Comparison of ENCODE assay signal across 30 cellular contexts in genomic region chr7:27781188-27781587, GRCh38.
"Had no signal": no experiment of that assay in that cellular context is flagged by ENCODE, and none has a peak within 500 bp of the region (broad histone marks: within the 10 kb centered on the region; RNA-seq: fewer than 3 reads in every experiment).

No MANE protein-coding gene starts in this region.

- H3K9me3 Mint-ChIP-seq: activated B cell treated with CpG ODN at 0.5 μM for 24 hours; activated CD8-positive, alpha-beta T cell treated with anti-CD3 and anti-CD28 coated beads for 36 hours; activated naive CD4-positive, alpha-beta T cell treated with anti-CD3 and anti-CD28 coated beads, Interleukin-2, amount 10 ng/mL, durations not matched to agents 7 days and 5 days; activated naive CD8-positive, alpha-beta T cell treated with anti-CD3 and anti-CD28 coated beads, Interleukin-2, amount 10 ng/mL, durations not matched to agents 7 days and 5 days; activated T-cell treated with anti-CD3 and anti-CD28 coated beads, Interleukin-2, amount 50 U/mL, for 4 hours; activated T-helper 2 cell treated with anti-CD3 and anti-CD28 coated beads, Interferon-gamma antibody, Interleukin-2, Interleukin-4, amounts not matched to agents 10 μg/mL and 5 μg/mL and 100 μg/mL, durations not matched to agents 14 hours and 24 hours and 36 hours; brain; dendritic cell treated with granulocyte-macrophage colony-stimulating factor and Interleukin-4, amounts not matched to agents 40 ng/mL and 50 ng/mL, for 4 days; endodermal cell; T-helper 2 cell treated with Interferon-gamma antibody and Interleukin-4, amounts not matched to agents 5 μg/mL and 100 μg/mL, for 36 hours had no signal

- H3K27me3 ChIP-seq: ascending aorta, breast epithelium, cardiac muscle cell, dorsolateral prefrontal cortex had no signal

- H3K4me3 ChIP-seq: ascending aorta, breast epithelium, cardiac muscle cell, coronary artery, dorsolateral prefrontal cortex had no signal

- DNase-seq: activated B cell treated with CpG ODN at 0.5 μM for 24 hours; activated CD4-positive, alpha-beta T cell treated with anti-CD3 and anti-CD28 coated beads for 48 hours; activated CD4-positive, alpha-beta T cell treated with anti-CD3 and anti-CD28 coated beads, Interleukin-2, amount 50 U/mL, for 1 hour; activated CD4-positive, alpha-beta T cell treated with anti-CD3 and anti-CD28 coated beads, Interleukin-2, amount 50 U/mL, for 48 hours; activated CD8-positive, alpha-beta memory T cell treated with anti-CD3 and anti-CD28 coated beads for 24 hours; activated CD8-positive, alpha-beta T cell treated with anti-CD3 and anti-CD28 coated beads for 36 hours; activated effector memory CD4-positive, alpha-beta T cell treated with anti-CD3 and anti-CD28 coated beads, Interleukin-2, amount 50 U/mL, for 16 hours; activated naive CD4-positive, alpha-beta T cell treated with anti-CD3 and anti-CD28 coated beads, Interleukin-2, amount 10 ng/mL, durations not matched to agents 7 days and 5 days; activated naive CD8-positive, alpha-beta T cell treated with anti-CD3 and anti-CD28 coated beads, Interleukin-2, amount 10 ng/mL, durations not matched to agents 7 days and 5 days; activated T-cell treated with anti-CD3 and anti-CD28 coated beads, Interleukin-2, amount 50 U/mL, for 4 hours; central memory CD4-positive, alpha-beta T cell; dorsolateral prefrontal cortex; effector memory CD4-positive, alpha-beta T cell; endodermal cell; foreskin fibroblast; head of caudate nucleus; hippocampal formation; T-helper 17 cell; T1000; WERI-Rb-1 had no signal

- H3K27ac ChIP-seq: ascending aorta, breast epithelium, cardiac muscle cell, coronary artery, dorsolateral prefrontal cortex, WERI-Rb-1 had no signal

- H3K4me1 Mint-ChIP-seq: activated naive CD4-positive, alpha-beta T cell treated with anti-CD3 and anti-CD28 coated beads, Interleukin-2, amount 10 ng/mL, durations not matched to agents 7 days and 5 days had no signal

- H3K27ac Mint-ChIP-seq: activated B cell treated with CpG ODN at 0.5 μM for 24 hours; activated CD8-positive, alpha-beta T cell treated with anti-CD3 and anti-CD28 coated beads for 36 hours; activated naive CD4-positive, alpha-beta T cell treated with anti-CD3 and anti-CD28 coated beads, Interleukin-2, amount 10 ng/mL, durations not matched to agents 7 days and 5 days; activated naive CD8-positive, alpha-beta T cell treated with anti-CD3 and anti-CD28 coated beads, Interleukin-2, amount 10 ng/mL, durations not matched to agents 7 days and 5 days; activated T-helper 2 cell treated with anti-CD3 and anti-CD28 coated beads, Interferon-gamma antibody, Interleukin-2, Interleukin-4, amounts not matched to agents 10 μg/mL and 5 μg/mL and 100 μg/mL, durations not matched to agents 14 hours and 24 hours and 36 hours; brain; dendritic cell treated with granulocyte-macrophage colony-stimulating factor and Interleukin-4, amounts not matched to agents 40 ng/mL and 50 ng/mL, for 4 days; endodermal cell; T-helper 17 cell; T-helper 2 cell treated with Interferon-gamma antibody and Interleukin-4, amounts not matched to agents 5 μg/mL and 100 μg/mL, for 36 hours had no signal

- H3K4me3 Mint-ChIP-seq: activated B cell treated with CpG ODN at 0.5 μM for 24 hours; activated CD8-positive, alpha-beta T cell treated with anti-CD3 and anti-CD28 coated beads for 36 hours; activated naive CD4-positive, alpha-beta T cell treated with anti-CD3 and anti-CD28 coated beads, Interleukin-2, amount 10 ng/mL, durations not matched to agents 7 days and 5 days; activated naive CD8-positive, alpha-beta T cell treated with anti-CD3 and anti-CD28 coated beads, Interleukin-2, amount 10 ng/mL, durations not matched to agents 7 days and 5 days; activated T-cell treated with anti-CD3 and anti-CD28 coated beads, Interleukin-2, amount 50 U/mL, for 4 hours; brain; dendritic cell treated with granulocyte-macrophage colony-stimulating factor and Interleukin-4, amounts not matched to agents 40 ng/mL and 50 ng/mL, for 4 days; endodermal cell; T-helper 17 cell; T-helper 2 cell treated with Interferon-gamma antibody and Interleukin-4, amounts not matched to agents 5 μg/mL and 100 μg/mL, for 36 hours had no signal

- H3K9me3 ChIP-seq: ascending aorta, breast epithelium had no signal

- H3K36me3 Mint-ChIP-seq: activated naive CD8-positive, alpha-beta T cell treated with anti-CD3 and anti-CD28 coated beads, Interleukin-2, amount 10 ng/mL, durations not matched to agents 7 days and 5 days had no signal

- H3K36me3 ChIP-seq: breast epithelium had no signal

- H3K27me3 Mint-ChIP-seq: activated B cell treated with CpG ODN at 0.5 μM for 24 hours; activated CD8-positive, alpha-beta T cell treated with anti-CD3 and anti-CD28 coated beads for 36 hours; activated naive CD4-positive, alpha-beta T cell treated with anti-CD3 and anti-CD28 coated beads, Interleukin-2, amount 10 ng/mL, durations not matched to agents 7 days and 5 days; activated naive CD8-positive, alpha-beta T cell treated with anti-CD3 and anti-CD28 coated beads, Interleukin-2, amount 10 ng/mL, durations not matched to agents 7 days and 5 days; brain; dendritic cell treated with granulocyte-macrophage colony-stimulating factor and Interleukin-4, amounts not matched to agents 40 ng/mL and 50 ng/mL, for 4 days; T-helper 17 cell had no signal

- ATAC-seq: activated CD4-positive, CD25-positive, alpha-beta regulatory T cell treated with anti-CD3 and anti-CD28 coated beads, Interleukin-2, amount 50 U/mL, for 24 hours; activated CD8-positive, alpha-beta T cell treated with anti-CD3 and anti-CD28 coated beads for 36 hours; activated T-cell treated with anti-CD3 and anti-CD28 coated beads, Interleukin-2, amount 50 U/mL, for 4 hours; esophagus mucosa; T-helper 17 cell had no signal
